Comparison of ENCODE assay signal across 1 cellular context in genomic region chr2:207768168-207768890, GRCh38.
TF ChIP-seq lines count a peak whose summit lies in the region.

No MANE protein-coding gene starts in this region.

TF ChIP-seq in HepG2, 621 proteins besides CTCF, POLR2A, EP300 and RAD21 (continued from another document and continues in another):
- no peak; the same call in 1 of the 2 replicates for TF ChIP-seq POLR2G (IDR thresholded peaks at IDR 0.05; ENCODE audit: low read depth, low read length)
- no peak for TF ChIP-seq ZNF205 (CRISPR knock-in tag; IDR thresholded peaks at IDR 0.05)
- no peak for TF ChIP-seq RFX5 (IDR thresholded peaks at IDR 0.05; ENCODE audit: low read depth, low read length)
- peak; percentile 82 for TF ChIP-seq ZNF546 (CRISPR knock-in tag; conservative IDR thresholded peaks at IDR 0.05)
- TF ChIP-seq AKAP8 (CRISPR knock-in tag; IDR thresholded peaks at IDR 0.05) = peak; percentile 36; the same call in 1 of the 2 replicates
- TF ChIP-seq GTF2F1 (IDR thresholded peaks at IDR 0.05; ENCODE audit: low read length) = no peak
- TF ChIP-seq ZNF781 (CRISPR knock-in tag; IDR thresholded peaks at IDR 0.05; ENCODE audit: borderline replicate concordance, not compliant biosample characterization) = no peak
- TF ChIP-seq NR1H2 (CRISPR knock-in tag; IDR thresholded peaks at IDR 0.05; ENCODE audit: borderline replicate concordance, low read depth) = no peak; the same call in 1 of the 2 replicates
- TF ChIP-seq SOX13 (IDR thresholded peaks at IDR 0.05) = no peak
- TF ChIP-seq SOX13 (CRISPR knock-in tag; conservative IDR thresholded peaks at IDR 0.05 in 1 of 2, IDR thresholded peaks at IDR 0.05 in 1 of 2) = peak in 1 of 2 experiments; percentile 37; a peak in 1 of 4 replicates
- no peak for TF ChIP-seq ZNF776 (CRISPR knock-in tag; IDR thresholded peaks at IDR 0.05)
- no peak for TF ChIP-seq NFIC (IDR thresholded peaks at IDR 0.05; ENCODE audit: low read length)
- no peak; the same call in 1 of the 2 replicates for TF ChIP-seq NFYC (CRISPR knock-in tag; IDR thresholded peaks at IDR 0.05)
- 0 out of 2 replicates have a peak, but pooled peaks have one; percentile 36 for TF ChIP-seq CERS6 (CRISPR knock-in tag; IDR thresholded peaks at IDR 0.05)
- TF ChIP-seq ZNF770 (CRISPR knock-in tag; IDR thresholded peaks at IDR 0.05) = no peak
- peak; percentile 14; the same call in 1 of the 2 replicates for TF ChIP-seq ZIK1 (CRISPR knock-in tag; IDR thresholded peaks at IDR 0.05; ENCODE audit: borderline replicate concordance, low read depth)
- TF ChIP-seq RORA (CRISPR knock-in tag; IDR thresholded peaks at IDR 0.05) = no peak
- TF ChIP-seq GATA4 (IDR thresholded peaks at IDR 0.05; ENCODE audit: borderline replicate concordance, low read depth) = no peak
- TF ChIP-seq PBX3 (CRISPR knock-in tag; IDR thresholded peaks at IDR 0.05; ENCODE audit: borderline replicate concordance) = 0 out of 2 replicates have a peak, but pooled peaks have one; percentile 35
- TF ChIP-seq ZNF180 (CRISPR knock-in tag; IDR thresholded peaks at IDR 0.05; ENCODE audit: borderline replicate concordance, low read depth) = no peak
- TF ChIP-seq JDP2 (CRISPR knock-in tag; IDR thresholded peaks at IDR 0.05; ENCODE audit: borderline replicate concordance) = no peak
- TF ChIP-seq SOX6 (IDR thresholded peaks at IDR 0.05) = no peak
- TF ChIP-seq SOX6 (CRISPR knock-in tag; IDR thresholded peaks at IDR 0.05) = no peak
- TF ChIP-seq FOXA3 (CRISPR knock-in tag; IDR thresholded peaks at IDR 0.05) = no peak
- no peak for TF ChIP-seq ZBTB46 (CRISPR knock-in tag; IDR thresholded peaks at IDR 0.05; ENCODE audit: borderline replicate concordance)
- no peak for TF ChIP-seq ZNF737 (CRISPR knock-in tag; IDR thresholded peaks at IDR 0.05; ENCODE audit: borderline replicate concordance)
- TF ChIP-seq ZNF709 (CRISPR knock-in tag; IDR thresholded peaks at IDR 0.05) = no peak; the same call in none of the 2 replicates
- TF ChIP-seq KDM4B (CRISPR knock-in tag; IDR thresholded peaks at IDR 0.05) = no peak
- TF ChIP-seq ZUFSP (CRISPR knock-in tag; IDR thresholded peaks at IDR 0.05; ENCODE audit: borderline replicate concordance) = no peak
- no peak for TF ChIP-seq ARID3A (IDR thresholded peaks at IDR 0.05; ENCODE audit: low read depth, low read length)
- 0 out of 2 replicates have a peak, but pooled peaks have one; percentile 16 for TF ChIP-seq ZNF552 (CRISPR knock-in tag; IDR thresholded peaks at IDR 0.05; ENCODE audit: borderline replicate concordance)
- TF ChIP-seq ZFP62 (CRISPR knock-in tag; IDR thresholded peaks at IDR 0.05) = no peak
- TF ChIP-seq RFXANK (CRISPR knock-in tag; IDR thresholded peaks at IDR 0.05) = no peak
- no peak for TF ChIP-seq YEATS2 (CRISPR knock-in tag; IDR thresholded peaks at IDR 0.05; ENCODE audit: borderline replicate concordance)
- peak; percentile 43; the same call in 1 of the 2 replicates for TF ChIP-seq ZBTB7A (CRISPR knock-in tag; IDR thresholded peaks at IDR 0.05)
- TF ChIP-seq TBX2 (CRISPR knock-in tag; IDR thresholded peaks at IDR 0.05; ENCODE audit: borderline replicate concordance) = peak; percentile 79; the same call in 1 of the 2 replicates
- no peak for TF ChIP-seq SRSF4 (IDR thresholded peaks at IDR 0.05; ENCODE audit: low read depth, low read length, poor library complexity, severe bottlenecking)
- TF ChIP-seq MAFK (conservative IDR thresholded peaks at IDR 0.05 in 1 of 2, IDR thresholded peaks at IDR 0.05 in 1 of 2; ENCODE audit: low read length in 2 of 2) = no peak
- TF ChIP-seq ZNF615 (CRISPR knock-in tag; IDR thresholded peaks at IDR 0.05; ENCODE audit: borderline replicate concordance) = no peak
- TF ChIP-seq FOXP1 (IDR thresholded peaks at IDR 0.05) = no peak
- TF ChIP-seq FOXP1 (CRISPR knock-in tag; IDR thresholded peaks at IDR 0.05) = no peak
- TF ChIP-seq ZNF614 (CRISPR knock-in tag; IDR thresholded peaks at IDR 0.05; ENCODE audit: borderline replicate concordance) = 0 out of 2 replicates have a peak, but pooled peaks have one; percentile 28
- TF ChIP-seq MATR3 (CRISPR knock-in tag; IDR thresholded peaks at IDR 0.05) = no peak
- TF ChIP-seq ZNF280B (CRISPR knock-in tag; IDR thresholded peaks at IDR 0.05; ENCODE audit: borderline replicate concordance) = no peak; the same call in 1 of the 2 replicates
- peak; percentile 5 for TF ChIP-seq SKI (IDR thresholded peaks at IDR 0.05; ENCODE audit: partially characterized antibody)
- TF ChIP-seq LBX2 (CRISPR knock-in tag; IDR thresholded peaks at IDR 0.05; ENCODE audit: borderline replicate concordance) = no peak
- peak; percentile 18; the same call in 1 of the 2 replicates for TF ChIP-seq TEF (CRISPR knock-in tag; IDR thresholded peaks at IDR 0.05)
- TF ChIP-seq ZBTB4 (CRISPR knock-in tag; IDR thresholded peaks at IDR 0.05; ENCODE audit: borderline replicate concordance) = no peak
- TF ChIP-seq FOXC1 (CRISPR knock-in tag; IDR thresholded peaks at IDR 0.05; ENCODE audit: borderline replicate concordance) = peak; percentile 87; the same call in 1 of the 2 replicates
- TF ChIP-seq HNRNPL (IDR thresholded peaks at IDR 0.05; ENCODE audit: low read depth, low read length) = peak; percentile 30; the same call in 1 of the 2 replicates
- peak; percentile 19; the same call in 1 of the 2 replicates for TF ChIP-seq ETV5 (CRISPR knock-in tag; IDR thresholded peaks at IDR 0.05; ENCODE audit: borderline replicate concordance)
